8 cellular contexts compared by ENCODE assay signal in genomic region chr1:31421404-31422040, GRCh38. TPM values are rescaled to one million over a fixed set of nuclear protein-coding genes. Genes with fewer than 3 reads are reported as not detected.
A peak's percentile ranks its signal among the peaks of the same experiment; 100 is the strongest.
DNase-seq lines count a peak whose midpoint lies in the region; ATAC-seq, FAIRE-seq and TF ChIP-seq lines count a peak whose summit lies in the region.
"Had no signal": no experiment of that assay in that cellular context is flagged by ENCODE, and none has a peak within 500 bp of the region (broad histone marks: within the 10 kb centered on the region; RNA-seq: fewer than 3 reads in every experiment).

No MANE protein-coding gene starts in this region.

- DNase-seq in GM12864 (ENCODE audit: low read depth), result no peak
- DNase-seq in M059J (ENCODE audit: low read depth), result peak; percentile 42
- DNase-seq in astrocyte (ENCODE audit: low read depth), result no peak
- peak; percentile 34 for DNase-seq in neural crest cell (ENCODE audit: low read depth, low spot score)
- no peak for DNase-seq in COLO829 (ENCODE audit: low spot score)
- no peak for DNase-seq in stimulated activated CD4-positive, alpha-beta T cell treated with anti-CD3 and anti-CD28 coated beads, Interleukin-4, amount 100 ng/mL, for 4 hours
- DNase-seq: T1000 had no signal

- H4K20me1 ChIP-seq in astrocyte (ENCODE audit: insufficient read depth, low read length), result peaks cover 13% of the 10 kb centered on the region

- H3K36me3 Mint-ChIP-seq in astrocyte (ENCODE audit: low read depth, unreplicated experiment) (no peaks in the 10 kb centered on the region), neural crest cell (ENCODE audit: low read depth) (no peaks in the 10 kb centered on the region)

- no peaks in the 10 kb centered on the region for H3K9me3 ChIP-seq in astrocyte (ENCODE audit: insufficient read depth, low read depth, low read length)

- no peaks in the 10 kb centered on the region for H3K79me2 ChIP-seq in astrocyte (ENCODE audit: insufficient read depth, low read length)

- no peaks in the 10 kb centered on the region for H3K27me3 ChIP-seq in astrocyte (ENCODE audit: insufficient read depth, low read length)

- no peaks in the 10 kb centered on the region for H3K36me3 ChIP-seq in astrocyte (ENCODE audit: insufficient read depth, low read length)

- H3K27ac Mint-ChIP-seq in astrocyte (ENCODE audit: unreplicated experiment) (peak overlapping the region; percentile 50), neural crest cell (ENCODE audit: unreplicated experiment) (no peak overlapping the region)

- H3K9me3 Mint-ChIP-seq in astrocyte (ENCODE audit: unreplicated experiment) (no peaks in the 10 kb centered on the region), neural crest cell (no peaks in the 10 kb centered on the region)

- H3K4me3 ChIP-seq in GM12864 (ENCODE audit: low read depth, low read length) (no peak overlapping the region), astrocyte (ENCODE audit: insufficient read depth, low read depth, low read length) (no peak overlapping the region)

- peak; percentile 58 for TF ChIP-seq CTCF in GM12864 (IDR thresholded peaks at IDR 0.05; ENCODE audit: low read depth, low read length, missing control alignments)
- TF ChIP-seq CTCF in astrocyte (IDR thresholded peaks at IDR 0.05; ENCODE audit: insufficient read depth, low read depth, low read length), result peak; percentile 37
- TF ChIP-seq CTCF in neural crest cell (conservative IDR thresholded peaks at IDR 0.05), result peak; percentile 56

- no peak overlapping the region for H3K9ac ChIP-seq in astrocyte (ENCODE audit: low read length)

- H3K4me1 Mint-ChIP-seq in astrocyte (ENCODE audit: low read depth, unreplicated experiment) (peaks cover 14% of the 10 kb centered on the region), neural crest cell (peaks cover 24% of the 10 kb centered on the region)

- no peak for ATAC-seq in HG03432 (IDR thresholded peaks at IDR 0.05; ENCODE audit: unreplicated experiment)

- no peak overlapping the region for H3K27ac ChIP-seq in astrocyte (ENCODE audit: low read depth, low read length)

- H3K4me1 ChIP-seq in astrocyte (ENCODE audit: insufficient read depth, low read length), result no peaks in the 10 kb centered on the region

- H2AFZ ChIP-seq in astrocyte (ENCODE audit: low read depth, low read length), result no peak overlapping the region

- FAIRE-seq in astrocyte (lab: Jason Lieb, UNC), result no peak

- H3K4me2 ChIP-seq in astrocyte (ENCODE audit: low read length), result no peak overlapping the region

- no peak overlapping the region for H3K4me3 Mint-ChIP-seq in astrocyte (ENCODE audit: unreplicated experiment)
- no peak overlapping the region for H3K4me3 Mint-ChIP-seq in neural crest cell

- peaks cover 2% of the 10 kb centered on the region for H3K27me3 Mint-ChIP-seq in astrocyte (ENCODE audit: low read depth, unreplicated experiment)
- H3K27me3 Mint-ChIP-seq in neural crest cell (ENCODE audit: low read depth), result no peaks in the 10 kb centered on the region

RNA-seq across cellular contexts. Expression of gene SERINC2, which starts 8.5 kb away (rescaled TPM):
- 134 and 164 TPM in 2 replicates for total RNA-seq in M059J (2014; rRNA removed; shearing (Covaris generic))
- total RNA-seq in astrocyte (29.4 and 30.4 TPM in 2 replicates), neural crest cell (20.4 and 21.4 TPM in 2 replicates)

RNA-seq across cellular contexts. Expression of gene FABP3, which starts 48.6 kb away (rescaled TPM):
- 0.89 and 2.7 TPM in 2 replicates for total RNA-seq in M059J (2014; rRNA removed; shearing (Covaris generic))
- 13.5 and 20.4 TPM in 2 replicates for total RNA-seq in astrocyte
- total RNA-seq in neural crest cell, result 13.6 and 14.0 TPM in 2 replicates

Comparison
In these comparisons a context has a peak if more than half of its experiments do, and no peak if none do; other contexts are left out.
1. DNase-seq: peak in M059J (single experiment) and neural crest cell (single experiment); none in GM12864 (single experiment), astrocyte (single experiment), COLO829 (single experiment) and stimulated activated CD4-positive, alpha-beta T cell treated with anti-CD3 and anti-CD28 coated beads, Interleukin-4, amount 100 ng/mL, for 4 hours (0 of 2).
2. Peak in every context shown above with its lines, with median percentiles within 50 percentile points of each other: CTCF ChIP-seq.